Comparison of ENCODE assay signal across 7 cellular contexts in the genomic region with DNA sequence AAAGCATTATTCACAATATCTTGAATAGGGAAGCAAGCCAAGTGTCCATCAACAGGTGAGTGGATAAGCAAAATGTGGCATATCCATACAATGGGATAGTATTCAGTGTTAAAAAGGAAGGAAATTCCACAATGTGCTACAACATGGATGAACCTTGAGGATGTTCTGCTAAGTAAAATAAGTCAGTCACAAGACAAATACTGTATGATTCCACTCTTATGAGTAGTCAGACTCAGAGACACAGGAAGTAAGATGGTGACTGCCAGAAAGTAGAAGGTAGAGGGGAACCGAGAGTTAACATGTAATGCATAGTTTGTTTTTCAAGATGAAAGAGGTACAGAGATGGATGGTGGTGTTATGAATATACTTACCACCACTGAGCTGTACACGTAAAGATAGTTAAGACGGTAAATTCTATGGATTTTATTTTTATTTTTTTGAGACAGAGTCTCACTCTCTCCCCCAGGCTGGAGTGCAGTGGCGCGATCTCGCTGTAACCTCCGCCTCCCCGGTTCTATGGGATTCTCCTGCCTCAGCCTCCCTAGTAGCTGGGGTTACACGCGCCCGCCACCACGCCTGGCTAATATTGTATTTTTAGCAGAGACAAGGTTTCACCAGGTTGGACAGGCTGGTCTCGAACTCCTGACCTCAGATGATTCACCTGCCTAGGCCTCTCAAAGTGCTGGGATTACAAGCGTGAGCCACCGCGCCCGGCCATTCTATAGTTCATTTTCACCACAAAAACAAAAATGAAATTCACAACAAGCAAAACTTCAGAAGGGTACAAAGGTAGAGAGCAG. TPM values are rescaled to one million over a fixed set of nuclear protein-coding genes. Genes with fewer than 3 reads are reported as not detected.
DNase-seq lines count a peak whose midpoint lies in the region; ATAC-seq, FAIRE-seq and TF ChIP-seq lines count a peak whose summit lies in the region.

No MANE protein-coding gene starts in this region.

- H3K4me3 ChIP-seq in adipocyte (ENCODE audit: low read length) (peak overlapping the region; percentile 89), HepG2 (replicated peaks in 1 of 3; ENCODE audit: insufficient read depth in 1 of 3, low read depth in 2 of 3, low read length in 3 of 3) (peak overlapping the region; percentile 71 to 83 (median 82))

- H3K9me3 ChIP-seq in adipocyte (ENCODE audit: control insufficient read depth, low read length) (no peaks in the 10 kb centered on the region), HepG2 (ENCODE audit: low read length) (no peaks in the 10 kb centered on the region)

- TF ChIP-seq EP300 in HepG2 (IDR thresholded peaks at IDR 0.05; ENCODE audit: low read depth in 2 of 2, low read length in 2 of 2) = no peak
- no peak for TF ChIP-seq EP300 in HepG2 (CRISPR knock-in tag; IDR thresholded peaks at IDR 0.05; ENCODE audit: borderline replicate concordance)

- H3K9ac ChIP-seq in adipocyte (ENCODE audit: low read length) (peak overlapping the region; percentile 89), HepG2 (ENCODE audit: insufficient read depth, low read depth, low read length) (peak overlapping the region; percentile 87)

- TF ChIP-seq RAD21 in HepG2 (CRISPR knock-in tag; IDR thresholded peaks at IDR 0.05) = no peak

- in situ Hi-C loops in HepG2 (cut with HindIII; ENCODE audit: extremely low pct_ligation_motif_present, low pct_unique_long_range_greater_than_20kb) = no loop called here

- POLR2A ChIA-PET in HepG2 (lab: Yijun Ruan, JAX) = interaction anchor here (3.7 kb wide), 1 partner anchor 32 kb away, joined by 15 read pairs; the partner anchor contains the start of gene UPF3A

- H3K27ac ChIP-seq in HepG2 (ENCODE audit: extremely low read length, insufficient read depth, low read length) = peak overlapping the region; percentile 89

- CTCF ChIA-PET in HepG2 (lab: Yijun Ruan, JAX; ENCODE audit: low intra/inter-chr PET ratio, low total read pairs) = no interaction called here

- H3K4me1 Mint-ChIP-seq in stimulated activated naive CD8-positive, alpha-beta T cell treated with anti-CD3 and anti-CD28 coated beads, Interleukin-15, Interleukin-2, amounts not matched to agents 100 ng/mL and 50 ng/mL, for 24 hours (ENCODE audit: low read depth) = peaks cover 45% of the 10 kb centered on the region

- peak; percentile 28 for TF ChIP-seq POLR2A in GM19099 (IDR thresholded peaks at IDR 0.05; ENCODE audit: extremely low read depth, insufficient read length, low read depth)
- no peak for TF ChIP-seq POLR2A in HepG2 (IDR thresholded peaks at IDR 0.05; ENCODE audit: insufficient read depth in 1 of 2, low read depth in 2 of 2, low read length in 2 of 2)

- peak; percentile 37 for DNase-seq in LoVo (ENCODE audit: low spot score)
- DNase-seq in adipocyte (ENCODE audit: low read depth) = no peak
- DNase-seq in HepG2 (ENCODE audit: low spot score) = no peak
- DNase-seq in NCI-H82 (lab: John Stamatoyannopoulos, UW) = no peak

- 66% methylated on average over 17 of the region's 17 CpGs for WGBS in HepG2 (ENCODE audit: low lambda C conversion rate)

- peaks cover 32% of the 10 kb centered on the region for H3K79me2 ChIP-seq in HepG2 (ENCODE audit: insufficient read depth, low read length)

- H3K4me2 ChIP-seq in HepG2 (ENCODE audit: low read depth, low read length) = peak overlapping the region; percentile 80

- H3K4me1 ChIP-seq in adipocyte (ENCODE audit: control insufficient read depth, insufficient read depth, low read length) (peaks cover 35% of the 10 kb centered on the region), HepG2 (ENCODE audit: insufficient read depth, low read length) (peaks cover 52% of the 10 kb centered on the region)

- peaks cover 17% of the 10 kb centered on the region for H3K36me3 Mint-ChIP-seq in stimulated activated naive CD8-positive, alpha-beta T cell treated with anti-CD3 and anti-CD28 coated beads, Interleukin-15, Interleukin-2, amounts not matched to agents 100 ng/mL and 50 ng/mL, for 24 hours (ENCODE audit: low read depth)

- FAIRE-seq in HepG2 (lab: Jason Lieb, UNC) = no peak

- intact Hi-C loops in HepG2 (cut with micrococcal nuclease; ENCODE audit: unreplicated experiment) = no loop called here

- peak overlapping the region; percentile 89 for H3K4me3 Mint-ChIP-seq in stimulated activated naive CD8-positive, alpha-beta T cell treated with anti-CD3 and anti-CD28 coated beads, Interleukin-15, Interleukin-2, amounts not matched to agents 100 ng/mL and 50 ng/mL, for 24 hours

- ATAC-seq in HepG2 (no peak), GM19324 (IDR thresholded peaks at IDR 0.05; ENCODE audit: low FRiP score, unreplicated experiment) (no peak)

- H3K36me3 ChIP-seq in adipocyte (ENCODE audit: control insufficient read depth, insufficient read depth, low read length, severe bottlenecking) = no peaks in the 10 kb centered on the region
- H3K36me3 ChIP-seq in HepG2 (replicated peaks in 1 of 2; ENCODE audit: control insufficient read depth in 1 of 2, insufficient read depth in 2 of 2, low read length in 2 of 2) = no peaks in the 10 kb centered on the region

- H2AFZ ChIP-seq in HepG2 (ENCODE audit: low read length) = peak overlapping the region; percentile 66

- H3K27ac Mint-ChIP-seq in stimulated activated naive CD8-positive, alpha-beta T cell treated with anti-CD3 and anti-CD28 coated beads, Interleukin-15, Interleukin-2, amounts not matched to agents 100 ng/mL and 50 ng/mL, for 24 hours = peak overlapping the region; percentile 90

- H4K20me1 ChIP-seq in HepG2 (ENCODE audit: insufficient read depth, low read length) = no peaks in the 10 kb centered on the region

- BruUV-seq in HepG2 (replicated peaks; lab: Mats Ljungman, UMichigan) = no TSS peak

- no peaks in the 10 kb centered on the region for H3K27me3 Mint-ChIP-seq in stimulated activated naive CD8-positive, alpha-beta T cell treated with anti-CD3 and anti-CD28 coated beads, Interleukin-15, Interleukin-2, amounts not matched to agents 100 ng/mL and 50 ng/mL, for 24 hours

- H3K27me3 ChIP-seq in adipocyte (replicated peaks; ENCODE audit: control insufficient read depth, insufficient read depth, low read length) (no peaks in the 10 kb centered on the region), HepG2 (ENCODE audit: control insufficient read depth in 1 of 2, insufficient read depth in 2 of 2, low read length in 2 of 2) (no peaks in the 10 kb centered on the region; a peak in 1 of 5 replicates)

- no peaks in the 10 kb centered on the region for H3K9me3 Mint-ChIP-seq in stimulated activated naive CD8-positive, alpha-beta T cell treated with anti-CD3 and anti-CD28 coated beads, Interleukin-15, Interleukin-2, amounts not matched to agents 100 ng/mL and 50 ng/mL, for 24 hours

- TF ChIP-seq CTCF in HepG2 (CRISPR knock-in tag; IDR thresholded peaks at IDR 0.05) = no peak

TF ChIP-seq in HepG2, 621 proteins besides CTCF, POLR2A, EP300 and RAD21 (continues in another document):
- TF ChIP-seq TEAD2 (CRISPR knock-in tag; IDR thresholded peaks at IDR 0.05) = no peak
- peak; percentile 25; the same call in 1 of the 2 replicates for TF ChIP-seq MTF2 (CRISPR knock-in tag; IDR thresholded peaks at IDR 0.05; ENCODE audit: borderline replicate concordance)

RNA-seq across cellular contexts. Expression of gene CHAMP1, which starts 1.0 kb away (rescaled TPM):
- 9.7 and 14.6 TPM in 2 replicates for total RNA-seq in HepG2 (2016; rRNA removed; fragmentation: Illumina TruSeq; extraction: Trizol)
- total RNA-seq in HepG2 (2016; cell fraction: cytosol; rRNA removed; fragmentation: Illumina TruSeq; extraction: Trizol; ENCODE audit: low read depth) = 20.2 and 30.6 TPM in 2 replicates
- total RNA-seq in HepG2 (2016; cell fraction: insoluble cytoplasmic fraction; rRNA removed; fragmentation: Illumina TruSeq; extraction: Trizol) = 8.1 and 12.3 TPM in 2 replicates
- 22.3 and 23.9 TPM in 2 replicates for total RNA-seq in HepG2 (2016; cell fraction: membrane; rRNA removed; fragmentation: Illumina TruSeq; extraction: Trizol)
- total RNA-seq in HepG2 (2016; cell fraction: nucleus; rRNA removed; fragmentation: Illumina TruSeq; extraction: Trizol) = 8.7 and 11.3 TPM in 2 replicates
- 7.9 and 8.4 TPM in 2 replicates for polyA plus RNA-seq in HepG2 (2011; rRNA removed)
- 7.1 and 9.5 TPM in 2 replicates for polyA plus RNA-seq in HepG2 (2011; cell fraction: cytosol; rRNA removed)
- 7.5 and 7.6 TPM in 2 replicates for polyA plus RNA-seq in HepG2 (2011; cell fraction: nucleus; rRNA removed)
- 9.5 and 13.4 TPM in 2 replicates for polyA plus RNA-seq in HepG2 (2012)
- polyA plus RNA-seq in HepG2 (2016; cell fraction: cytosol; fragmentation: Illumina TruSeq; extraction: Trizol; ENCODE audit: low read depth) = 26.2 and 31.0 TPM in 2 replicates
- 26.0 and 33.1 TPM in 2 replicates for polyA plus RNA-seq in HepG2 (2016; cell fraction: insoluble cytoplasmic fraction; fragmentation: Illumina TruSeq; extraction: Trizol; ENCODE audit: low read depth)
- polyA plus RNA-seq in HepG2 (2016; cell fraction: membrane; fragmentation: Illumina TruSeq; extraction: Trizol; ENCODE audit: low read depth) = 16.6 and 17.8 TPM in 2 replicates
- polyA plus RNA-seq in HepG2 (2016; cell fraction: nucleus; fragmentation: Illumina TruSeq; extraction: Trizol; ENCODE audit: insufficient read depth, low read depth) = 25.6 and 26.9 TPM in 2 replicates
- 4.3 and 13.1 TPM in 2 replicates for polyA minus RNA-seq in HepG2 (2011; rRNA and poly(A)+ RNA removed; ENCODE audit: low replicate concordance)
- 7.6 and 9.4 TPM in 2 replicates for polyA minus RNA-seq in HepG2 (2011; cell fraction: cytosol; rRNA and poly(A)+ RNA removed)
- polyA minus RNA-seq in HepG2 (2011; cell fraction: nucleus; rRNA and poly(A)+ RNA removed) = 10.2 and 12.1 TPM in 2 replicates

RNA-seq across cellular contexts. Expression of gene UPF3A, which starts 31.9 kb away (rescaled TPM):
- total RNA-seq in HepG2 (2016; rRNA removed; fragmentation: Illumina TruSeq; extraction: Trizol) = 50.5 and 63.8 TPM in 2 replicates
- 22.0 TPM in 2 replicates for total RNA-seq in HepG2 (2016; cell fraction: cytosol; rRNA removed; fragmentation: Illumina TruSeq; extraction: Trizol; ENCODE audit: low read depth)
- 53.4 and 65.3 TPM in 2 replicates for total RNA-seq in HepG2 (2016; cell fraction: insoluble cytoplasmic fraction; rRNA removed; fragmentation: Illumina TruSeq; extraction: Trizol)
- 40.3 and 41.6 TPM in 2 replicates for total RNA-seq in HepG2 (2016; cell fraction: membrane; rRNA removed; fragmentation: Illumina TruSeq; extraction: Trizol)
- 56.7 and 60.9 TPM in 2 replicates for total RNA-seq in HepG2 (2016; cell fraction: nucleus; rRNA removed; fragmentation: Illumina TruSeq; extraction: Trizol)
- 46.7 and 60.2 TPM in 2 replicates for polyA plus RNA-seq in HepG2 (2011; rRNA removed)
- polyA plus RNA-seq in HepG2 (2011; cell fraction: cytosol; rRNA removed) = 32.6 and 34.3 TPM in 2 replicates
- polyA plus RNA-seq in HepG2 (2011; cell fraction: nucleus; rRNA removed) = 66.5 and 88.8 TPM in 2 replicates
- 45.1 and 52.0 TPM in 2 replicates for polyA plus RNA-seq in HepG2 (2012)
- 26.0 and 27.5 TPM in 2 replicates for polyA plus RNA-seq in HepG2 (2016; cell fraction: cytosol; fragmentation: Illumina TruSeq; extraction: Trizol; ENCODE audit: low read depth)
- 81.1 and 85.3 TPM in 2 replicates for polyA plus RNA-seq in HepG2 (2016; cell fraction: insoluble cytoplasmic fraction; fragmentation: Illumina TruSeq; extraction: Trizol; ENCODE audit: low read depth)
- 38.1 and 40.9 TPM in 2 replicates for polyA plus RNA-seq in HepG2 (2016; cell fraction: membrane; fragmentation: Illumina TruSeq; extraction: Trizol; ENCODE audit: low read depth)
- polyA plus RNA-seq in HepG2 (2016; cell fraction: nucleus; fragmentation: Illumina TruSeq; extraction: Trizol; ENCODE audit: insufficient read depth, low read depth) = 191 TPM in 2 replicates
- polyA minus RNA-seq in HepG2 (2011; rRNA and poly(A)+ RNA removed; ENCODE audit: low replicate concordance) = 14.3 and 25.2 TPM in 2 replicates
- polyA minus RNA-seq in HepG2 (2011; cell fraction: cytosol; rRNA and poly(A)+ RNA removed) = 10.4 and 12.0 TPM in 2 replicates
- 58.6 and 63.9 TPM in 2 replicates for polyA minus RNA-seq in HepG2 (2011; cell fraction: nucleus; rRNA and poly(A)+ RNA removed)
